Comparison of ENCODE assay signal across 11 cellular contexts in the genomic region with DNA sequence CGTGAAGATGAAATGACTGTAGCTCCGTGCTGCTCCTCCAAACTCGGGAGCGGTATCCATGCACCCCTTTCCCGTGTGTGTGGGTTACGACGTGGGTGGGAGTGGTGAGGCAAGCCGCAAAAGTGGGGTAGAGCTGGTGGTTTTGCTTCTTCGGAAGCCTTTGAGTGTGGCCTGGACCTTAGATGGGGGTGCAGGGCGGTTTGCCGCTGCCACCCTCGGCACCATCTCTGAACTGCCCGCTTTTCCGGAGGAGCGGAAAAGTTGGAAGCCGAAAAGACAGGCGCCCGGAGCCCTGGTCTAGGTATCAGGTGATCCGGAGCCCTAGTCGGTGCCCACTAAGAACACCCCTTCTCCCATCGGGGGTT. TPM values are rescaled to one million over a fixed set of nuclear protein-coding genes. Genes with fewer than 3 reads are reported as not detected.
DNase-seq lines count a peak whose midpoint lies in the region; ATAC-seq and TF ChIP-seq lines count a peak whose summit lies in the region.
"Had no signal": no experiment of that assay in that cellular context is flagged by ENCODE, and none has a peak within 500 bp of the region (broad histone marks: within the 10 kb centered on the region; RNA-seq: fewer than 3 reads in every experiment).

No MANE protein-coding gene starts in this region.

- POLR2A ChIA-PET in A673 (lab: Charles Lee; ENCODE audit: low non-redundant PET): no interaction called here

- H3K36me3 ChIP-seq in duodenal mucosa (ENCODE audit: control insufficient read depth in 1 of 2, insufficient read depth in 2 of 2, low read length in 2 of 2): no peaks in the 10 kb centered on the region
- no peaks in the 10 kb centered on the region for H3K36me3 ChIP-seq in parathyroid adenoma (ENCODE audit: control insufficient read depth, insufficient read depth, low read length)
- no peaks in the 10 kb centered on the region for H3K36me3 ChIP-seq in A673 (ENCODE audit: insufficient read depth, low read length, poor library complexity, severe bottlenecking)
- H3K36me3 ChIP-seq: upper lobe of left lung had no signal

- H3K27ac ChIP-seq in duodenal mucosa (ENCODE audit: low read depth, low read length) (no peak overlapping the region), parathyroid adenoma (no peak overlapping the region), A673 (ENCODE audit: low read depth, low read length, poor library complexity, severe bottlenecking) (no peak overlapping the region)

- H3K4me2 ChIP-seq in parathyroid adenoma (ENCODE audit: low read length): peak overlapping the region; percentile 81

- H3K27me3 ChIP-seq in duodenal mucosa (ENCODE audit: control insufficient read depth in 1 of 2, insufficient read depth in 2 of 2, low read length in 2 of 2) (peaks cover 0 to 7% of the 10 kb centered on the region in 2 donors), parathyroid adenoma (ENCODE audit: control insufficient read depth, insufficient read depth, low read length) (no peaks in the 10 kb centered on the region), A673 (replicated peaks; ENCODE audit: insufficient read depth, low read depth, low read length, poor library complexity) (no peaks in the 10 kb centered on the region)
- H3K27me3 ChIP-seq: upper lobe of left lung had no signal

- H3K4me3 ChIP-seq in GM12864 (ENCODE audit: low read depth, low read length) (peak overlapping the region; percentile 85), duodenal mucosa (ENCODE audit: low read depth in 1 of 2, low read length in 2 of 2) (peak overlapping the region; percentile 71 to 73), parathyroid adenoma (ENCODE audit: low read depth, low read length) (peak overlapping the region; percentile 60), A673 (ENCODE audit: low read depth, low read length, poor library complexity, severe bottlenecking) (no peak overlapping the region)

- TF ChIP-seq CTCF in GM12864 (IDR thresholded peaks at IDR 0.05; ENCODE audit: low read depth, low read length, missing control alignments) (no peak), parathyroid adenoma (IDR thresholded peaks at IDR 0.05) (no peak), A673 (conservative IDR thresholded peaks at IDR 0.05; ENCODE audit: low read depth, low read length) (no peak)

- CTCF ChIA-PET in A673 (lab: Charles Lee): no interaction called here

- peak overlapping the region in 1 of 2 donors; percentile 48 for H3K9ac ChIP-seq in duodenal mucosa (ENCODE audit: low read depth in 1 of 2, low read length in 2 of 2)
- no peak overlapping the region for H3K9ac ChIP-seq in parathyroid adenoma

- no TSS peak for BruUV-seq in A673 (replicated peaks; lab: Mats Ljungman, UMichigan)

- H3K4me1 ChIP-seq in duodenal mucosa (ENCODE audit: control insufficient read depth in 1 of 2, insufficient read depth in 2 of 2, low read length in 2 of 2): no peaks in the 10 kb centered on the region
- H3K4me1 ChIP-seq in parathyroid adenoma: no peaks in the 10 kb centered on the region
- no peaks in the 10 kb centered on the region for H3K4me1 ChIP-seq in A673 (ENCODE audit: insufficient read depth, low read length, poor library complexity, severe bottlenecking)
- H3K4me1 ChIP-seq: upper lobe of left lung had no signal

- no peaks in the 10 kb centered on the region for H3K9me3 ChIP-seq in duodenal mucosa (ENCODE audit: control insufficient read depth in 1 of 2, low read length in 2 of 2)
- no peaks in the 10 kb centered on the region for H3K9me3 ChIP-seq in parathyroid adenoma (ENCODE audit: control insufficient read depth, low read length)
- H3K9me3 ChIP-seq in A673 (ENCODE audit: low read depth, low read length, poor library complexity, severe bottlenecking): no peaks in the 10 kb centered on the region
- H3K9me3 ChIP-seq: upper lobe of left lung had no signal

- ATAC-seq in HG02642 (IDR thresholded peaks at IDR 0.05; ENCODE audit: poor library complexity, unreplicated experiment): peak; percentile 27

- intact Hi-C loops in A673 (cut with micrococcal nuclease; ENCODE audit: unreplicated experiment): no loop called here

- no peak for DNase-seq in GM12864 (ENCODE audit: low read depth)
- no peak for DNase-seq in NCI-H748 (lab: John Stamatoyannopoulos, UW; ENCODE audit: unreplicated experiment)
- no peak for DNase-seq in A673 (ENCODE audit: low spot score)
- no peak for DNase-seq in NCI-H2029 treated with DMSO at 0.1 percent for 48 hours (lab: John Stamatoyannopoulos, UW)
- DNase-seq in NCI-H2196 treated with DMSO at 0.1 percent for 48 hours (lab: John Stamatoyannopoulos, UW; ENCODE audit: unreplicated experiment): no peak
- DNase-seq: NCI-H524 treated with DMSO at 0.1 percent for 48 hours had no signal

- no peak overlapping the region for H2AFZ ChIP-seq in parathyroid adenoma

- H3K79me2 ChIP-seq in parathyroid adenoma: no peaks in the 10 kb centered on the region

RNA-seq across cellular contexts. Expression of a gene that starts 0.5 kb away (rescaled TPM):
- total RNA-seq in A673 (2021): not detected in 2 replicates
- total RNA-seq: chondrocyte had no signal
